17 cellular contexts compared by ENCODE assay signal in genomic region chr6:140806431-140806830, GRCh38.
DNase-seq lines count a peak whose midpoint lies in the region; ATAC-seq, FAIRE-seq and TF ChIP-seq lines count a peak whose summit lies in the region.
"Had no signal": no experiment of that assay in that cellular context is flagged by ENCODE, and none has a peak within 500 bp of the region (broad histone marks: within the 10 kb centered on the region; RNA-seq: fewer than 3 reads in every experiment).

No MANE protein-coding gene starts in this region.

- no peak overlapping the region for H2AFZ ChIP-seq in keratinocyte (ENCODE audit: control insufficient read depth, low read length)
- no peak overlapping the region for H2AFZ ChIP-seq in GM23338

- H3K4me1 ChIP-seq in keratinocyte (ENCODE audit: control insufficient read depth, extremely low read depth, insufficient read depth, low read length) (no peaks in the 10 kb centered on the region), GM23338 (ENCODE audit: insufficient read depth) (no peaks in the 10 kb centered on the region)
- H3K4me1 ChIP-seq: Peyer's patch, SJSA1 had no signal

- H3K27me3 ChIP-seq in keratinocyte (ENCODE audit: control insufficient read depth, extremely low read depth, insufficient read depth, low read length) = no peaks in the 10 kb centered on the region
- H3K27me3 ChIP-seq in GM23338 (ENCODE audit: insufficient read depth) = no peaks in the 10 kb centered on the region
- H3K27me3 ChIP-seq: Peyer's patch, SJSA1 had no signal

- peak; percentile 15 for DNase-seq in HCEC 1CT
- DNase-seq in RWPE1 (ENCODE audit: low spot score) = peak; percentile 22
- no peak for DNase-seq in keratinocyte (ENCODE audit: low read depth, low spot score)
- no peak for DNase-seq in NCI-H1105 (lab: John Stamatoyannopoulos, UW)
- DNase-seq in GM23338 (ENCODE audit: low spot score) = no peak
- DNase-seq in ureter (ENCODE audit: low spot score) = no peak
- DNase-seq in NCI-H1048 (lab: John Stamatoyannopoulos, UW) = no peak
- DNase-seq: C1 segment of cervical spinal cord, COR-L47, KBM-7, NCI-H1105 treated with DMSO at 0.1 percent for 48 hours, NCI-H187 treated with DMSO at 0.1 percent for 48 hours, NCI-H446 treated with DMSO at 0.1 percent for 48 hours, NCI-H82, Peyer's patch had no signal

- H3K79me2 ChIP-seq in keratinocyte (ENCODE audit: control insufficient read depth, insufficient read depth, low read length) = no peaks in the 10 kb centered on the region
- H3K79me2 ChIP-seq in GM23338 (replicated peaks; ENCODE audit: insufficient read depth) = no peaks in the 10 kb centered on the region

- no peak overlapping the region for H3K27ac ChIP-seq in RWPE1
- H3K27ac ChIP-seq in keratinocyte (ENCODE audit: control insufficient read depth, insufficient read depth, low read length) = no peak overlapping the region
- no peak overlapping the region for H3K27ac ChIP-seq in GM23338 (ENCODE audit: low read depth)
- H3K27ac ChIP-seq: Peyer's patch, SJSA1 had no signal

- no peak overlapping the region for H3K9ac ChIP-seq in keratinocyte (ENCODE audit: control insufficient read depth, extremely low read depth, insufficient read depth, low read length)

- no peaks in the 10 kb centered on the region for H3K9me3 ChIP-seq in keratinocyte (ENCODE audit: control insufficient read depth, low read depth, low read length)
- H3K9me3 ChIP-seq: SJSA1 had no signal

- peaks cover 4% of the 10 kb centered on the region; the same call in 1 of the 3 replicates for H3K36me3 Mint-ChIP-seq in GM23338 (ENCODE audit: low read depth)

- H3K4me3 ChIP-seq in keratinocyte (ENCODE audit: control insufficient read depth in 2 of 3, extremely low read depth in 1 of 3, insufficient read depth in 2 of 3, low read depth in 1 of 3, low read length in 3 of 3) = no peak overlapping the region
- no peak overlapping the region for H3K4me3 ChIP-seq in GM23338
- H3K4me3 ChIP-seq: Peyer's patch, SJSA1 had no signal

- TF ChIP-seq CTCF in RWPE1 (conservative IDR thresholded peaks at IDR 0.05; ENCODE audit: low read depth) (no peak), keratinocyte (optimal IDR thresholded peaks at IDR 0.05 in 1 of 3, IDR thresholded peaks at IDR 0.05 in 1 of 3, conservative IDR thresholded peaks at IDR 0.05 in 1 of 3; ENCODE audit: extremely low read depth in 1 of 3, insufficient read depth in 2 of 3, low read length in 3 of 3) (no peak), GM23338 (conservative IDR thresholded peaks at IDR 0.05; ENCODE audit: low read depth in 2 of 2) (no peak)

- H3F3A ChIP-seq in GM23338 (replicated peaks; ENCODE audit: low read depth) = no peaks in the 10 kb centered on the region

- H4K20me1 ChIP-seq in keratinocyte (ENCODE audit: control insufficient read depth, extremely low read depth, insufficient read depth, low read length) (no peaks in the 10 kb centered on the region), GM23338 (replicated peaks; ENCODE audit: insufficient read depth) (no peaks in the 10 kb centered on the region)

- CTCF ChIA-PET in RWPE1 (lab: Yijun Ruan, JAX) = interaction anchor here (0.6 kb wide), 1 partner anchor 1285 kb away, joined by 3 read pairs; no protein-coding TSS in a partner anchor

- peaks cover 5% of the 10 kb centered on the region; the same call in 1 of the 2 replicates for H3K9me2 ChIP-seq in GM23338 (ENCODE audit: insufficient read depth)

- H3K27ac Mint-ChIP-seq in GM23338 = no peak overlapping the region

- peak; percentile 43 for FAIRE-seq in keratinocyte (lab: Jason Lieb, UNC)
- FAIRE-seq: GM12892 had no signal

- H3K9me1 ChIP-seq in keratinocyte (ENCODE audit: control insufficient read depth, extremely low read depth, insufficient read depth, low read length) = no peaks in the 10 kb centered on the region

- no peak for ATAC-seq in GM23338

- no peaks in the 10 kb centered on the region for H3K36me3 ChIP-seq in keratinocyte (ENCODE audit: control insufficient read depth in 2 of 2, extremely low read depth in 1 of 2, insufficient read depth in 2 of 2, low read length in 2 of 2)
- no peaks in the 10 kb centered on the region for H3K36me3 ChIP-seq in GM23338 (ENCODE audit: insufficient read depth)
- H3K36me3 ChIP-seq: Peyer's patch, SJSA1 had no signal

- H3K4me2 ChIP-seq in keratinocyte (ENCODE audit: control insufficient read depth, extremely low read depth, insufficient read depth, low read depth, low read length) (no peak overlapping the region), GM23338 (no peak overlapping the region)

- POLR2A ChIA-PET in RWPE1 (lab: Yijun Ruan, JAX; ENCODE audit: low non-redundant PET) = no interaction called here

- dilution Hi-C loops in keratinocyte (cut with MboI; ENCODE audit: extremely low pct_ligation_motif_present, low sequenced_read_pairs) = no loop called here

- no peaks in the 10 kb centered on the region for H3K27me3 Mint-ChIP-seq in GM23338 (ENCODE audit: insufficient read depth, low read depth, poor library complexity)

- H3K9me3 Mint-ChIP-seq in GM23338 = peaks cover 3% of the 10 kb centered on the region; the same call in 2 of the 3 replicates

- H3K4me1 Mint-ChIP-seq in GM23338 = no peaks in the 10 kb centered on the region

- no peak overlapping the region for H3K4me3 Mint-ChIP-seq in GM23338

TF ChIP-seq in GM23338, 12 proteins besides CTCF, POLR2A, EP300 and RAD21:
- no peak for TF ChIP-seq CREB1 (CRISPR knock-in tag; IDR thresholded peaks at IDR 0.05; ENCODE audit: low read depth)
- TF ChIP-seq ZNF114 (CRISPR knock-in tag; IDR thresholded peaks at IDR 0.05) = no peak
- no peak for TF ChIP-seq STAT1 (IDR thresholded peaks at IDR 0.05; ENCODE audit: unreplicated experiment)
- TF ChIP-seq ETS1 (IDR thresholded peaks at IDR 0.05) = no peak
- no peak for TF ChIP-seq POLR2AphosphoS5 (IDR thresholded peaks at IDR 0.05; ENCODE audit: low read depth)
- TF ChIP-seq EZH2 (IDR thresholded peaks at IDR 0.05; ENCODE audit: low read depth, unreplicated experiment) = no peak
- no peak for TF ChIP-seq NANOG (IDR thresholded peaks at IDR 0.05; ENCODE audit: borderline replicate concordance)
- no peak for TF ChIP-seq REST (IDR thresholded peaks at IDR 0.05; ENCODE audit: unreplicated experiment)
- no peak for TF ChIP-seq JUNB (IDR thresholded peaks at IDR 0.05; ENCODE audit: unreplicated experiment)

Comparison
In these comparisons a context has a peak if more than half of its experiments do, and no peak if none do; other contexts are left out.
1. DNase-seq: peak in HCEC 1CT (single experiment) and RWPE1 (single experiment); none in keratinocyte (single experiment), NCI-H1105 (single experiment), GM23338 (single experiment), ureter (single experiment) and NCI-H1048 (single experiment).